ENCODE assay signal across 27 cellular contexts in genomic region chr11:105168457-105168856, GRCh38. TPM values are rescaled to one million over a fixed set of nuclear protein-coding genes. Genes with fewer than 3 reads are reported as not detected.
A peak's percentile ranks its signal among the peaks of the same experiment; 100 is the strongest.
DNase-seq lines count a peak whose midpoint lies in the region; ATAC-seq and TF ChIP-seq lines count a peak whose summit lies in the region.
"Had no signal": no experiment of that assay in that cellular context is flagged by ENCODE, and none has a peak within 500 bp of the region (broad histone marks: within the 10 kb centered on the region; RNA-seq: fewer than 3 reads in every experiment).

No MANE protein-coding gene starts in this region.

- ATAC-seq in HG02759 (IDR thresholded peaks at IDR 0.05; ENCODE audit: unreplicated experiment): no peak
- ATAC-seq: activated CD4-positive, CD25-positive, alpha-beta regulatory T cell treated with anti-CD3 and anti-CD28 coated beads, Interleukin-2, amount 50 U/mL, for 24 hours; gastrocnemius medialis; Right ventricle myocardium inferior had no signal

- H3K27ac ChIP-seq in mammary epithelial cell (ENCODE audit: insufficient read depth, low read depth, low read length): no peak overlapping the region
- H3K27ac ChIP-seq: dorsolateral prefrontal cortex, gastrocnemius medialis, HL-60, thoracic aorta had no signal

- no peak overlapping the region for H3K4me2 ChIP-seq in mammary epithelial cell (ENCODE audit: insufficient read depth, low read depth, low read length)

- H3K9ac ChIP-seq in mammary epithelial cell (ENCODE audit: insufficient read depth, low read length): no peak overlapping the region

- TF ChIP-seq CTCF in mammary epithelial cell (conservative IDR thresholded peaks at IDR 0.05 in 1 of 2, IDR thresholded peaks at IDR 0.05 in 1 of 2; ENCODE audit: extremely low read depth in 1 of 2, insufficient read depth in 1 of 2, low read depth in 1 of 2, low read length in 2 of 2): no peak
- TF ChIP-seq CTCF in GM13976 (IDR thresholded peaks at IDR 0.05; ENCODE audit: borderline replicate concordance, control extremely low read depth, extremely low read depth, insufficient read depth, missing control alignments): no peak

- H3K9me3 ChIP-seq in mammary epithelial cell (replicated peaks; ENCODE audit: insufficient read depth, low read length): no peaks in the 10 kb centered on the region
- H3K9me3 ChIP-seq: gastrocnemius medialis, MG63, thoracic aorta had no signal

- H3K4me3 ChIP-seq in mammary epithelial cell (replicated peaks in 1 of 3; ENCODE audit: insufficient read depth in 1 of 3, low read depth in 2 of 3, low read length in 3 of 3): no peak overlapping the region
- H3K4me3 ChIP-seq: dorsolateral prefrontal cortex, gastrocnemius medialis, MG63, thoracic aorta had no signal

- peaks cover 0 to 2% (median 1%) of the 10 kb centered on the region in 3 donors for H3K27me3 Mint-ChIP-seq in immature natural killer cell (ENCODE audit: low read depth in 3 of 3)
- H3K27me3 Mint-ChIP-seq: CD4-positive, alpha-beta T cell; memory B cell had no signal

- H3K36me3 ChIP-seq in mammary epithelial cell (ENCODE audit: insufficient read depth, low read length): no peaks in the 10 kb centered on the region
- H3K36me3 ChIP-seq: gastrocnemius medialis, MG63, thoracic aorta had no signal

- H3K4me1 Mint-ChIP-seq in immature natural killer cell: no peaks in the 10 kb centered on the region
- H3K4me1 Mint-ChIP-seq: IgD-negative memory B cell, memory B cell had no signal

- dilution Hi-C loops in mammary epithelial cell (cut with HindIII; ENCODE audit: low sequenced_read_pairs): no loop called here

- no peaks in the 10 kb centered on the region for H3K36me3 Mint-ChIP-seq in immature natural killer cell
- H3K36me3 Mint-ChIP-seq: IgD-negative memory B cell, memory B cell had no signal

- H3K79me2 ChIP-seq in mammary epithelial cell (ENCODE audit: insufficient read depth, low read length): no peaks in the 10 kb centered on the region

- peak; percentile 15 for DNase-seq in AG20443 (ENCODE audit: low spot score)
- DNase-seq in HT1080 (ENCODE audit: low read depth): peak; percentile 64
- DNase-seq in mammary epithelial cell: peak; percentile 28
- DNase-seq in iris pigment epithelial cell (ENCODE audit: low read depth): peak; percentile 39
- DNase-seq in immature natural killer cell: no peak
- DNase-seq in GM13976 (ENCODE audit: low spot score): no peak
- DNase-seq in stimulated activated CD4-positive, alpha-beta T cell treated with anti-CD3 and anti-CD28 coated beads, Interleukin-4, amount 100 ng/mL, for 1 hour: no peak
- DNase-seq: activated T-cell treated with anti-CD3 and anti-CD28 coated beads, Interleukin-2, amount 50 U/mL, for 1 hour; caudate nucleus; CD4-positive, alpha-beta T cell; dorsolateral prefrontal cortex; gastrocnemius medialis; MG63; NCI-H1417 treated with DMSO at 0.1 percent for 48 hours; NCI-H748 treated with DMSO at 0.1 percent for 48 hours; nucleus accumbens; retina; stimulated activated CD4-positive, alpha-beta T cell treated with anti-CD3 and anti-CD28 coated beads, Interleukin-2, amount 100 ng/mL, for 48 hours; stimulated activated naive CD4-positive, alpha-beta T cell had no signal

- in situ Hi-C loops in mammary epithelial cell (cut with MboI; ENCODE audit: low sequenced_read_pairs in 2 of 2): no loop called here
- in situ Hi-C loops in GM13976 (cut with MboI; ENCODE audit: low sequenced_read_pairs, unreplicated experiment): no loop called here

- peaks cover 2 to 18% (median 4%) of the 10 kb centered on the region in 6 donors for H3K9me3 Mint-ChIP-seq in immature natural killer cell

- H2AFZ ChIP-seq in mammary epithelial cell (ENCODE audit: low read depth, low read length): peak overlapping the region; percentile 52

- H3K27me3 ChIP-seq in mammary epithelial cell (ENCODE audit: insufficient read depth, low read length): no peaks in the 10 kb centered on the region
- H3K27me3 ChIP-seq: dorsolateral prefrontal cortex, gastrocnemius medialis, MG63 had no signal

- CTCF ChIA-PET in mammary epithelial cell (lab: Charles Lee; ENCODE audit: low non-redundant PET): interaction anchor here (0.7 kb wide), 1 partner anchor 117 kb away, joined by 14 read pairs; no protein-coding TSS in a partner anchor

- H4K20me1 ChIP-seq in mammary epithelial cell (ENCODE audit: insufficient read depth, low read length): no peaks in the 10 kb centered on the region

- no TSS peak for BruUV-seq in mammary epithelial cell (replicated peaks; lab: Mats Ljungman, UMichigan)

- H3K4me1 ChIP-seq in mammary epithelial cell (ENCODE audit: insufficient read depth, low read length): peaks cover 4% of the 10 kb centered on the region
- H3K4me1 ChIP-seq: gastrocnemius medialis had no signal

- H3K4me3 Mint-ChIP-seq in immature natural killer cell: no peak overlapping the region
- H3K4me3 Mint-ChIP-seq: CD4-positive, alpha-beta T cell; IgD-negative memory B cell; memory B cell had no signal

- intact Hi-C loops in mammary epithelial cell (cut with micrococcal nuclease): no loop called here

- no peak overlapping the region for H3K27ac Mint-ChIP-seq in immature natural killer cell
- H3K27ac Mint-ChIP-seq: CD4-positive, alpha-beta T cell; IgD-negative memory B cell; memory B cell had no signal

RNA-seq across cellular contexts. Expression of gene CARD18, which starts 28.9 kb away (rescaled TPM):
- total RNA-seq in HT1080 (2014; rRNA removed; shearing (Covaris generic)): not detected in 2 replicates
- polyA plus RNA-seq in HT1080 (2015; cell fraction: cytosol; rRNA removed): not detected in 2 replicates
- not detected in 2 replicates for polyA plus RNA-seq in HT1080 (2015; cell fraction: nucleus; rRNA removed)
- 1 to 10 TPM; 1.4 to 3.5 TPM for total RNA-seq in mammary epithelial cell
- 3.4 TPM for polyA plus RNA-seq in mammary epithelial cell
- polyA minus RNA-seq in mammary epithelial cell: not detected
- not detected for polyA plus RNA-seq in immature natural killer cell
- total RNA-seq: CD4-positive, alpha-beta T cell; gastrocnemius medialis; myocyte; thoracic aorta had no signal
- polyA plus RNA-seq: IgD-negative memory B cell had no signal

Comparison
In these comparisons a context has a peak if more than half of its experiments do, and no peak if none do; other contexts are left out.
1. DNase-seq: peak in AG20443 (single experiment), HT1080 (single experiment), mammary epithelial cell (single experiment) and iris pigment epithelial cell (single experiment); none in immature natural killer cell (0 of 3), GM13976 (single experiment) and stimulated activated CD4-positive, alpha-beta T cell treated with anti-CD3 and anti-CD28 coated beads, Interleukin-4, amount 100 ng/mL, for 1 hour (single experiment).